8 cellular contexts compared by ENCODE assay signal in genomic region chr2:197310271-197310939, GRCh38. TPM values are rescaled to one million over a fixed set of nuclear protein-coding genes. Genes with fewer than 3 reads are reported as not detected.
A peak's percentile ranks its signal among the peaks of the same experiment; 100 is the strongest.
DNase-seq lines count a peak whose midpoint lies in the region; ATAC-seq and TF ChIP-seq lines count a peak whose summit lies in the region.

ANKRD44 (minus strand) TSS chr2:197310780; CDS start chr2:197310604, 176 bp downstream.

- H3K27me3 ChIP-seq in A673 (replicated peaks; ENCODE audit: insufficient read depth, low read depth, low read length, poor library complexity): no peaks in the 10 kb centered on the region
- peaks cover 12% of the 10 kb centered on the region for H3K27me3 ChIP-seq in WERI-Rb-1 (ENCODE audit: insufficient read depth, low read depth, severe bottlenecking)
- no peaks in the 10 kb centered on the region for H3K27me3 ChIP-seq in breast epithelium

- ATAC-seq in GM18861 (IDR thresholded peaks at IDR 0.05; ENCODE audit: unreplicated experiment): peak; percentile 54
- ATAC-seq in HG03095 (IDR thresholded peaks at IDR 0.05; ENCODE audit: unreplicated experiment): peak; percentile 65

- peaks cover 16% of the 10 kb centered on the region for H3K4me1 ChIP-seq in A673 (ENCODE audit: insufficient read depth, low read length, poor library complexity, severe bottlenecking)
- H3K4me1 ChIP-seq in breast epithelium: peaks cover 0 to 4% of the 10 kb centered on the region in 2 donors

- H3K27ac ChIP-seq in A673 (ENCODE audit: low read depth, low read length, poor library complexity, severe bottlenecking): no peak within 1 kb of the TSS
- peak within 1 kb of the TSS; percentile 54 for H3K27ac ChIP-seq in WERI-Rb-1
- peak within 1 kb of the TSS; percentile 70 to 87 for H3K27ac ChIP-seq in breast epithelium

- POLR2A ChIA-PET in A673 (lab: Charles Lee; ENCODE audit: low non-redundant PET): no interaction called here

- DNase-seq in A673 (ENCODE audit: low spot score) (peak; percentile 92), NCI-H2196 treated with DMSO at 0.1 percent for 48 hours (lab: John Stamatoyannopoulos, UW; ENCODE audit: unreplicated experiment) (peak; percentile 92), WERI-Rb-1 (peak; percentile 87), breast epithelium (ENCODE audit: low spot score in 2 of 2) (peak; percentile 88), iPS-NIHi7 (ENCODE audit: extremely low spot score) (peak; percentile 90), smooth muscle cell of the brain vasculature (ENCODE audit: low read depth, low spot score) (peak; percentile 39)

- CTCF ChIA-PET in A673 (lab: Charles Lee): no interaction called here

- H3K9me3 ChIP-seq in A673 (ENCODE audit: low read depth, low read length, poor library complexity, severe bottlenecking): no peaks in the 10 kb centered on the region
- no peaks in the 10 kb centered on the region for H3K9me3 ChIP-seq in WERI-Rb-1 (ENCODE audit: severe bottlenecking)
- no peaks in the 10 kb centered on the region for H3K9me3 ChIP-seq in breast epithelium

- intact Hi-C loops in A673 (cut with micrococcal nuclease; ENCODE audit: unreplicated experiment) (loop anchor here (2.0 to 5.0 kb wide), 2 partner anchors 120 to 198 kb away; no protein-coding TSS in a partner anchor), breast epithelium (cut with DNase I; ENCODE audit: low total_unique reads) (no loop called here)

- TF ChIP-seq POLR2A in breast epithelium (IDR thresholded peaks at IDR 0.05): no peak

- BruUV-seq in A673 (replicated peaks; lab: Mats Ljungman, UMichigan): no TSS peak

- H3K36me3 ChIP-seq in A673 (ENCODE audit: insufficient read depth, low read length, poor library complexity, severe bottlenecking) (no peaks in the 10 kb centered on the region), WERI-Rb-1 (no peaks in the 10 kb centered on the region), breast epithelium (no peaks in the 10 kb centered on the region)

- TF ChIP-seq CTCF in A673 (conservative IDR thresholded peaks at IDR 0.05; ENCODE audit: low read depth, low read length) (0 out of 2 replicates have a peak, but pooled peaks have one; percentile 26), WERI-Rb-1 (IDR thresholded peaks at IDR 0.05; ENCODE audit: low read depth, low read length) (peak; percentile 46), breast epithelium (IDR thresholded peaks at IDR 0.05) (peak; percentile 18 to 71 (median 48))

- H3K4me3 ChIP-seq in A673 (ENCODE audit: low read depth, low read length, poor library complexity, severe bottlenecking): peak within 1 kb of the TSS; percentile 61
- peak within 1 kb of the TSS; percentile 70 for H3K4me3 ChIP-seq in WERI-Rb-1 (ENCODE audit: low read depth, low read length)
- peak within 1 kb of the TSS; percentile 63 to 87 (median 71) for H3K4me3 ChIP-seq in breast epithelium

RNA-seq across cellular contexts. Expression of gene ANKRD44, which starts in this region (rescaled TPM):
- 17.0 and 22.2 TPM in 2 replicates for total RNA-seq in A673 (2021)
- 10 to 100 TPM; 18.0 to 41.3 (median 19.9) TPM for total RNA-seq in breast epithelium

Comparison
In these comparisons a context has a peak if more than half of its experiments do, and no peak if none do; other contexts are left out.
1. DNase-seq: peak in every context shown above with its lines; median percentile 92 in A673; 92 in NCI-H2196 treated with DMSO at 0.1 percent for 48 hours; 90 in iPS-NIHi7; 88 in breast epithelium; 87 in WERI-Rb-1; 39 in smooth muscle cell of the brain vasculature.